11 cellular contexts compared by ENCODE assay signal in the genomic region with DNA sequence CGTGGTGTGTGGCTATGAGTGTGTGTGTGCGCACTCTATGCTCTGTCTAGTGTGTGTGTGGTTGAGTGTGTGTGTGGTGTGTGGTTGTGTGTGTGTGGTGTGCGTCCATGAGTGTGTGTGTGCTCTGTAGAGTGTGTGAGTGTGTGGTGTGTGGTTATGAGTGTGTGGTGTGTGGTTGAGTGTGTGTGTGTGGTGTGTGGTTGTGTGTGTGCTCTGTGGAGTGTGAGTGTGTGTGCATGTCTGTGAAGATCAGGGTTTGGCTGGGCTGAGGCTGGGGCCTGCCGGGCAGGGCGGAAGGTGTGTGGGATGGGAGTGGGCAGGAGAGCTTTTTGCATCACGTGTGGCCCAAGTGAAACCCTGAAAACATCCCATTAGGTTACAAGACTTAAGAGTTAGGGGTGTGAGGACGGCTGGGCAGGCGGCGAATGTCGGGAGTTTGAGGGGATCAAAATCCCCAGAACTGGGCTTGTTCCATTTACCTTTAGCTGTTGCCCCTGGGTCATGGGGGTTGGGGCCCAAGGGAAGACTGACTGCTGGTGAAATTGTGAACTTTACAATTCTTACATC. TPM values are rescaled to one million over a fixed set of nuclear protein-coding genes. Genes with fewer than 3 reads are reported as not detected.
A peak's percentile ranks its signal among the peaks of the same experiment; 100 is the strongest.
DNase-seq lines count a peak whose midpoint lies in the region; ATAC-seq and TF ChIP-seq lines count a peak whose summit lies in the region.
"Had no signal": no experiment of that assay in that cellular context is flagged by ENCODE, and none has a peak within 500 bp of the region (broad histone marks: within the 10 kb centered on the region; RNA-seq: fewer than 3 reads in every experiment).

No MANE protein-coding gene starts in this region.

- peaks cover 63% of the 10 kb centered on the region for H3K4me1 ChIP-seq in BLaER1
- no peaks in the 10 kb centered on the region for H3K4me1 ChIP-seq in right cardiac atrium (ENCODE audit: control insufficient read depth, insufficient read depth, low read length)
- H3K4me1 ChIP-seq: BE2C had no signal

- intact Hi-C loops in right cardiac atrium (cut with DNase I): no loop called here

- H3K27ac ChIP-seq in BLaER1 (peak overlapping the region; percentile 92), right cardiac atrium (ENCODE audit: low read length) (no peak overlapping the region)

- POLR2A ChIA-PET in HEK293T (lab: Yijun Ruan, JAX): interaction anchor here (1.0 kb wide), 1 partner anchor 8 kb away, joined by 4 read pairs; no protein-coding TSS in a partner anchor

- H3K36me3 ChIP-seq in BLaER1: no peaks in the 10 kb centered on the region
- H3K36me3 ChIP-seq: BE2C, heart left ventricle had no signal

- peak overlapping the region; percentile 22; the same call in 1 of the 2 replicates for H3K9ac ChIP-seq in BLaER1

- peak overlapping the region; percentile 92 for H3K4me2 ChIP-seq in BLaER1

- H4K20me1 ChIP-seq in BLaER1: no peaks in the 10 kb centered on the region

- H3K9me3 ChIP-seq in BLaER1 (no peaks in the 10 kb centered on the region), right cardiac atrium (ENCODE audit: control insufficient read depth, low read length) (no peaks in the 10 kb centered on the region)
- H3K9me3 ChIP-seq: BE2C, heart left ventricle had no signal

- peak; percentile 20 for ATAC-seq in GM18907 (IDR thresholded peaks at IDR 0.05; ENCODE audit: unreplicated experiment)
- ATAC-seq in HG02840 (IDR thresholded peaks at IDR 0.05; ENCODE audit: low FRiP score, unreplicated experiment): peak; percentile 11
- ATAC-seq in HG03097 (IDR thresholded peaks at IDR 0.05; ENCODE audit: low FRiP score, unreplicated experiment): no peak
- ATAC-seq in right cardiac atrium: no peak

- 86% methylated on average over 10 of the region's 10 CpGs for WGBS in right cardiac atrium

- DNase-seq in RPMI8226 (peak; percentile 7), medulla oblongata (ENCODE audit: extremely low spot score) (no peak), right cardiac atrium (no peak), HEK293T (ENCODE audit: extremely low spot score) (no peak)
- DNase-seq: BE2C had no signal

- CTCF ChIA-PET in HEK293T (lab: Yijun Ruan, JAX): no interaction called here

- H3K4me3 ChIP-seq in BLaER1: no peak overlapping the region
- H3K4me3 ChIP-seq in right cardiac atrium (ENCODE audit: low read length): no peak overlapping the region
- H3K4me3 ChIP-seq: heart left ventricle had no signal

- H3K27me3 ChIP-seq in BLaER1 (no peaks in the 10 kb centered on the region), right cardiac atrium (ENCODE audit: control insufficient read depth, insufficient read depth) (no peaks in the 10 kb centered on the region)
- H3K27me3 ChIP-seq: BE2C, heart left ventricle had no signal

TF ChIP-seq in HEK293T, 16 proteins besides CTCF, POLR2A, EP300 and RAD21:
- no peak for TF ChIP-seq CTBP1 (IDR thresholded peaks at IDR 0.05; ENCODE audit: borderline replicate concordance)
- TF ChIP-seq, protein P1, sequence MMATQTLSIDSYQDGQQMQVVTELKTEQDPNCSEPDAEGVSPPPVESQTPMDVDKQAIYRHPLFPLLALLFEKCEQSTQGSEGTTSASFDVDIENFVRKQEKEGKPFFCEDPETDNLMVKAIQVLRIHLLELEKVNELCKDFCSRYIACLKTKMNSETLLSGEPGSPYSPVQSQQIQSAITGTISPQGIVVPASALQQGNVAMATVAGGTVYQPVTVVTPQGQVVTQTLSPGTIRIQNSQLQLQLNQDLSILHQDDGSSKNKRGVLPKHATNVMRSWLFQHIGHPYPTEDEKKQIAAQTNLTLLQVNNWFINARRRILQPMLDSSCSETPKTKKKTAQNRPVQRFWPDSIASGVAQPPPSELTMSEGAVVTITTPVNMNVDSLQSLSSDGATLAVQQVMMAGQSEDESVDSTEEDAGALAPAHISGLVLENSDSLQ (IDR thresholded peaks at IDR 0.05): no peak
- no peak for TF ChIP-seq SUZ12 (IDR thresholded peaks at IDR 0.05)
- TF ChIP-seq HDGF (IDR thresholded peaks at IDR 0.05; ENCODE audit: borderline replicate concordance): no peak
- no peak for TF ChIP-seq LEF1 (IDR thresholded peaks at IDR 0.05; ENCODE audit: borderline replicate concordance)

RNA-seq across cellular contexts. Expression of a gene that starts 2.9 kb away (rescaled TPM):
- total RNA-seq in right cardiac atrium: 1 to 10 TPM; 1.7 to 2.7 (median 2.1) TPM
- polyA plus RNA-seq in right cardiac atrium: 0.81 TPM
- total RNA-seq: bronchial epithelial cell had no signal

RNA-seq across cellular contexts. Expression of a gene that starts 21.6 kb away (rescaled TPM):
- total RNA-seq in right cardiac atrium: under 1 TPM in 3 of 4 donors, not detected in 1; 0.09 to 0.59 (median 0.17) TPM
- 0.23 TPM for polyA plus RNA-seq in right cardiac atrium

RNA-seq across cellular contexts. Expression of a gene that starts 27.4 kb away (rescaled TPM):
- not detected for total RNA-seq in right cardiac atrium
- not detected for polyA plus RNA-seq in right cardiac atrium
- total RNA-seq: heart left ventricle had no signal

RNA-seq across cellular contexts. Expression of a gene that starts 45.6 kb away (rescaled TPM):
- not detected for total RNA-seq in right cardiac atrium
- polyA plus RNA-seq in right cardiac atrium: not detected
- total RNA-seq: bronchial epithelial cell, heart left ventricle had no signal
- polyA plus RNA-seq: heart left ventricle had no signal

RNA-seq across cellular contexts. Expression of a gene that starts 59.2 kb away (rescaled TPM):
- total RNA-seq in right cardiac atrium: not detected
- not detected for polyA plus RNA-seq in right cardiac atrium
- total RNA-seq: heart left ventricle had no signal
- polyA plus RNA-seq: heart left ventricle had no signal

Comparison
In these comparisons a context has a peak if more than half of its experiments do, and no peak if none do; other contexts are left out.
1. ATAC-seq: peak in GM18907 (single experiment) and HG02840 (single experiment); none in HG03097 (single experiment) and right cardiac atrium (0 of 2).